Comparison of ENCODE assay signal across 11 cellular contexts in genomic region chr6:12371641-12372146, GRCh38.
DNase-seq lines count a peak whose midpoint lies in the region; ATAC-seq, FAIRE-seq and TF ChIP-seq lines count a peak whose summit lies in the region.
"Had no signal": no experiment of that assay in that cellular context is flagged by ENCODE, and none has a peak within 500 bp of the region (broad histone marks: within the 10 kb centered on the region; RNA-seq: fewer than 3 reads in every experiment).

No MANE protein-coding gene starts in this region.

- in situ Hi-C loops in transverse colon (cut with MboI; ENCODE audit: low pct_ligation_motif_present in 1 of 4, low pct_unique_long_range_greater_than_20kb in 1 of 4, low sequenced_read_pairs in 3 of 4) = no loop called here

- TF ChIP-seq EP300 in transverse colon (IDR thresholded peaks at IDR 0.05; ENCODE audit: low read depth) = no peak

- no peak overlapping the region for H3K27ac Mint-ChIP-seq in CD14-positive monocyte

- H3K36me3 ChIP-seq in bronchial epithelial cell (ENCODE audit: control insufficient read depth, insufficient read depth, low read length) (no peaks in the 10 kb centered on the region), transverse colon (no peaks in the 10 kb centered on the region)

- ATAC-seq in Right ventricle myocardium superior (ENCODE audit: poor library complexity) (peak; percentile 45), right cardiac atrium (no peak), HG03378 (IDR thresholded peaks at IDR 0.05; ENCODE audit: unreplicated experiment) (peak; percentile 61)

- TF ChIP-seq POLR2A in transverse colon (IDR thresholded peaks at IDR 0.05) = no peak

- peaks cover 1 to 15% (median 11%) of the 10 kb centered on the region in 3 donors for H3K27me3 Mint-ChIP-seq in CD14-positive monocyte (ENCODE audit: low read depth in 3 of 3)

- no peaks in the 10 kb centered on the region for H3K36me3 Mint-ChIP-seq in CD14-positive monocyte

- H3K4me3 ChIP-seq in right cardiac atrium (ENCODE audit: low read length) (no peak overlapping the region), bronchial epithelial cell (ENCODE audit: low read depth, low read length) (no peak overlapping the region), transverse colon (no peak overlapping the region)
- H3K4me3 ChIP-seq: dorsolateral prefrontal cortex had no signal

- H3K27me3 ChIP-seq in right cardiac atrium (ENCODE audit: control insufficient read depth, insufficient read depth) = no peaks in the 10 kb centered on the region
- no peaks in the 10 kb centered on the region for H3K27me3 ChIP-seq in bronchial epithelial cell (ENCODE audit: control insufficient read depth, insufficient read depth, low read length)
- no peaks in the 10 kb centered on the region for H3K27me3 ChIP-seq in transverse colon

- WGBS in right cardiac atrium = 70% methylated on average over 3 of the region's 3 CpGs
- 42 to 56% methylated on average over 3 of the region's 3 CpGs for WGBS in transverse colon (ENCODE audit: low coverage in 1 of 2), 2 donors

- no peak for DNase-seq in Right ventricle myocardium superior
- DNase-seq in right cardiac atrium = no peak
- DNase-seq in bronchial epithelial cell (ENCODE audit: low read depth) = peak; percentile 85
- no peak for DNase-seq in transverse colon
- DNase-seq in caudate nucleus (lab: John Stamatoyannopoulos, UW) = no peak
- no peak for DNase-seq in T-helper 1 cell
- DNase-seq in CD14-positive monocyte (ENCODE audit: low spot score) = no peak
- DNase-seq: activated effector memory CD4-positive, alpha-beta T cell treated with Interleukin-2 at 50 U/mL for 16 hours; dorsolateral prefrontal cortex had no signal

- TF ChIP-seq CTCF in bronchial epithelial cell (IDR thresholded peaks at IDR 0.05; ENCODE audit: insufficient read depth, low read length, severe bottlenecking) (no peak), transverse colon (IDR thresholded peaks at IDR 0.05) (no peak), CD14-positive monocyte (IDR thresholded peaks at IDR 0.05) (no peak)

- H3K27ac ChIP-seq in right cardiac atrium (ENCODE audit: low read length) = no peak overlapping the region
- H3K27ac ChIP-seq in transverse colon = peak overlapping the region; percentile 52 to 68 (median 62)
- H3K27ac ChIP-seq in caudate nucleus (ENCODE audit: low read depth, low read length) = no peak overlapping the region
- H3K27ac ChIP-seq: dorsolateral prefrontal cortex, VCaP had no signal

- FAIRE-seq in bronchial epithelial cell (lab: Jason Lieb, UNC) = no peak

- intact Hi-C loops in Right ventricle myocardium superior (cut with DNase I) = no loop called here
- intact Hi-C loops in right cardiac atrium (cut with DNase I) = no loop called here
- intact Hi-C loops in transverse colon (cut with DNase I; ENCODE audit: low total_unique reads) = no loop called here
- intact Hi-C loops in CD14-positive monocyte (cut with micrococcal nuclease) = no loop called here

- H3K4me3 Mint-ChIP-seq in CD14-positive monocyte = no peak overlapping the region

- no peaks in the 10 kb centered on the region for H3K9me3 ChIP-seq in right cardiac atrium (ENCODE audit: control insufficient read depth, low read length)
- no peaks in the 10 kb centered on the region for H3K9me3 ChIP-seq in transverse colon

- H3K4me1 ChIP-seq in right cardiac atrium (ENCODE audit: control insufficient read depth, insufficient read depth, low read length) = no peaks in the 10 kb centered on the region
- peaks cover 0 to 35% (median 7%) of the 10 kb centered on the region in 4 donors for H3K4me1 ChIP-seq in transverse colon

- H3K4me1 Mint-ChIP-seq in CD14-positive monocyte = peaks cover 24% of the 10 kb centered on the region

- H3K9me3 Mint-ChIP-seq in CD14-positive monocyte = no peaks in the 10 kb centered on the region

Comparison
In these comparisons a context has a peak if more than half of its experiments do, and no peak if none do; other contexts are left out.
1. ATAC-seq: peak in Right ventricle myocardium superior (single experiment) and HG03378 (single experiment); none in right cardiac atrium (0 of 2).
2. H3K27ac ChIP-seq: peak in transverse colon (4 of 4); none in right cardiac atrium (single experiment) and caudate nucleus (single experiment).